Comparison of ENCODE assay signal across 8 cellular contexts in genomic region chrX:123648028-123648810, GRCh38.
DNase-seq lines count a peak whose midpoint lies in the region; ATAC-seq and TF ChIP-seq lines count a peak whose summit lies in the region.

No MANE protein-coding gene starts in this region.

- H3K27me3 ChIP-seq in endodermal cell (ENCODE audit: control insufficient read depth, insufficient read depth, low read length, poor library complexity, severe bottlenecking) = no peaks in the 10 kb centered on the region
- H3K27me3 ChIP-seq in osteoblast (ENCODE audit: insufficient read depth, low read length) = no peaks in the 10 kb centered on the region

- H3K79me2 ChIP-seq in osteoblast (ENCODE audit: insufficient read depth, low read length) = peaks cover 18% of the 10 kb centered on the region

- peak overlapping the region; percentile 96 for H3K27ac Mint-ChIP-seq in endodermal cell

- TF ChIP-seq CTCF in endodermal cell (conservative IDR thresholded peaks at IDR 0.05) (no peak), osteoblast (IDR thresholded peaks at IDR 0.05; ENCODE audit: extremely low read depth, low read depth, low read length) (no peak)

- WGBS in endodermal cell (ENCODE audit: insufficient coverage in 1 of 2, insufficient read length in 1 of 2), 2 experiments = 38 to 80% methylated on average over 1 to 20 of the region's 20 CpGs

- peaks cover 21% of the 10 kb centered on the region for H3K36me3 Mint-ChIP-seq in endodermal cell (ENCODE audit: low read depth)

- H4K20me1 ChIP-seq in osteoblast (ENCODE audit: insufficient read depth, low read length) = no peaks in the 10 kb centered on the region

- peak; percentile 60 for DNase-seq in EL
- peak; percentile 43 for DNase-seq in NCI-H345 (lab: John Stamatoyannopoulos, UW)
- peak; percentile 89 for DNase-seq in endodermal cell
- no peak for DNase-seq in osteoblast (ENCODE audit: insufficient read length, low spot score, missing footprints)

- peaks cover 68% of the 10 kb centered on the region for H3K9me3 Mint-ChIP-seq in endodermal cell

- H2AFZ ChIP-seq in osteoblast (ENCODE audit: low read length) = no peak overlapping the region

- peaks cover 27% of the 10 kb centered on the region for H3K4me1 Mint-ChIP-seq in endodermal cell

- H3K4me3 Mint-ChIP-seq in endodermal cell = peak overlapping the region; percentile 40

- ATAC-seq in HG02981 (IDR thresholded peaks at IDR 0.05; ENCODE audit: unreplicated experiment) (no peak), GM18502 (IDR thresholded peaks at IDR 0.05; ENCODE audit: poor library complexity, unreplicated experiment) (no peak), HG02840 (IDR thresholded peaks at IDR 0.05; ENCODE audit: low FRiP score, unreplicated experiment) (no peak), HG02763 (IDR thresholded peaks at IDR 0.05; ENCODE audit: unreplicated experiment) (no peak)

- H3K9ac ChIP-seq in endodermal cell (ENCODE audit: extremely low read depth, low read length, poor library complexity, severe bottlenecking) = no peak overlapping the region

- H3K9me3 ChIP-seq in endodermal cell (ENCODE audit: control insufficient read depth, low read length) = no peaks in the 10 kb centered on the region
- H3K9me3 ChIP-seq in osteoblast (ENCODE audit: low read depth, low read length) = no peaks in the 10 kb centered on the region

- peak overlapping the region; percentile 62 for H3K4me3 ChIP-seq in endodermal cell (ENCODE audit: low read length)
- no peak overlapping the region for H3K4me3 ChIP-seq in osteoblast (ENCODE audit: insufficient read depth, low read length)

- no peak overlapping the region for H3K4me2 ChIP-seq in osteoblast (ENCODE audit: insufficient read depth, low read length)

- H3K27ac ChIP-seq in endodermal cell (ENCODE audit: low read depth, low read length) (peak overlapping the region; percentile 32), osteoblast (ENCODE audit: low read depth, low read length) (peak overlapping the region; percentile 41)

- no peaks in the 10 kb centered on the region for H3K27me3 Mint-ChIP-seq in endodermal cell (ENCODE audit: insufficient read depth)

- H3K4me1 ChIP-seq in endodermal cell (ENCODE audit: control insufficient read depth, insufficient read depth, low read length) (peaks cover 4% of the 10 kb centered on the region), osteoblast (ENCODE audit: insufficient read depth, low read length) (peaks cover 14% of the 10 kb centered on the region)

- H3K36me3 ChIP-seq in endodermal cell (ENCODE audit: control insufficient read depth, insufficient read depth, low read length) (peaks cover 15% of the 10 kb centered on the region), osteoblast (ENCODE audit: insufficient read depth, low read length) (no peaks in the 10 kb centered on the region)
